ENCODE assay signal across 1 cellular context in genomic region chr17:80454557-80455327, GRCh38.
A peak's percentile ranks its signal among the peaks of the same experiment; 100 is the strongest.
TF ChIP-seq lines count a peak whose summit lies in the region.

No MANE protein-coding gene starts in this region.

TF ChIP-seq in HepG2, 621 proteins besides CTCF, POLR2A, EP300 and RAD21 (continued from another document and continues in another):
- TF ChIP-seq CAMTA2 (CRISPR knock-in tag; IDR thresholded peaks at IDR 0.05; ENCODE audit: borderline replicate concordance) (no peak; the same call in 1 of the 2 replicates), BCL6 (CRISPR knock-in tag; IDR thresholded peaks at IDR 0.05) (0 out of 2 replicates have a peak, but pooled peaks have one; percentile 14), PCBP1 (IDR thresholded peaks at IDR 0.05; ENCODE audit: borderline replicate concordance, low read depth, low read length) (peak; percentile 92; the same call in 1 of the 2 replicates), ZNF598 (CRISPR knock-in tag; IDR thresholded peaks at IDR 0.05; ENCODE audit: borderline replicate concordance) (no peak; the same call in none of the 2 replicates), ZNF784 (CRISPR knock-in tag; IDR thresholded peaks at IDR 0.05; ENCODE audit: borderline replicate concordance) (peak; percentile 59; the same call in 1 of the 2 replicates), GMEB2 (CRISPR knock-in tag; IDR thresholded peaks at IDR 0.05; ENCODE audit: low read depth) (peak; percentile 96), TIGD3 (CRISPR knock-in tag; IDR thresholded peaks at IDR 0.05; ENCODE audit: borderline replicate concordance) (peak; percentile 17; the same call in 1 of the 2 replicates), RXRB (CRISPR knock-in tag; IDR thresholded peaks at IDR 0.05; ENCODE audit: borderline replicate concordance) (no peak; the same call in 1 of the 2 replicates), AKAP8 (CRISPR knock-in tag; IDR thresholded peaks at IDR 0.05) (peak; percentile 47), SNRNP70 (IDR thresholded peaks at IDR 0.05; ENCODE audit: low read depth, low read length) (no peak), ZSCAN25 (CRISPR knock-in tag; IDR thresholded peaks at IDR 0.05) (peak; percentile 14; the same call in 1 of the 2 replicates), ZNF501 (CRISPR knock-in tag; IDR thresholded peaks at IDR 0.05) (peak; percentile 97), MTF2 (CRISPR knock-in tag; IDR thresholded peaks at IDR 0.05; ENCODE audit: borderline replicate concordance) (no peak; the same call in 1 of the 2 replicates), HMGA1 (CRISPR knock-in tag; conservative IDR thresholded peaks at IDR 0.05) (no peak), ZNF597 (CRISPR knock-in tag; IDR thresholded peaks at IDR 0.05) (0 out of 2 replicates have a peak, but pooled peaks have one; percentile 89), KLF11 (CRISPR knock-in tag; IDR thresholded peaks at IDR 0.05) (no peak), JDP2 (CRISPR knock-in tag; IDR thresholded peaks at IDR 0.05; ENCODE audit: borderline replicate concordance) (no peak; the same call in 1 of the 2 replicates), RARG (CRISPR knock-in tag; IDR thresholded peaks at IDR 0.05; ENCODE audit: low read depth) (peak; percentile 52; the same call in 1 of the 2 replicates), FIP1L1 (IDR thresholded peaks at IDR 0.05; ENCODE audit: borderline replicate concordance, insufficient read depth, low read depth, low read length) (no peak), MYPOP (CRISPR knock-in tag; IDR thresholded peaks at IDR 0.05) (peak; percentile 85; the same call in 1 of the 2 replicates), ZNF761 (CRISPR knock-in tag; conservative IDR thresholded peaks at IDR 0.05) (peak; percentile 94), SRSF9 (IDR thresholded peaks at IDR 0.05; ENCODE audit: borderline replicate concordance, insufficient read depth, low read depth, low read length, poor library complexity, severe bottlenecking) (no peak), FOXA1 (IDR thresholded peaks at IDR 0.05) (no peak), FOXA1 (CRISPR knock-in tag; IDR thresholded peaks at IDR 0.05) (no peak), ZNF292 (CRISPR knock-in tag; IDR thresholded peaks at IDR 0.05; ENCODE audit: borderline replicate concordance, low read depth) (peak; percentile 29; the same call in 1 of the 2 replicates), DBP (CRISPR knock-in tag; IDR thresholded peaks at IDR 0.05; ENCODE audit: not compliant biosample characterization) (peak; percentile 82), ZNF343 (CRISPR knock-in tag; IDR thresholded peaks at IDR 0.05) (peak; percentile 96; the same call in 1 of the 2 replicates), KMT2B (CRISPR knock-in tag; IDR thresholded peaks at IDR 0.05) (0 out of 2 replicates have a peak, but pooled peaks have one; percentile 10), ZNF468 (CRISPR knock-in tag; IDR thresholded peaks at IDR 0.05) (peak; percentile 92; the same call in 1 of the 2 replicates), HBP1 (CRISPR knock-in tag; IDR thresholded peaks at IDR 0.05; ENCODE audit: low read depth) (peak; percentile 78; the same call in 1 of the 2 replicates), TGIF2 (CRISPR knock-in tag; IDR thresholded peaks at IDR 0.05) (peak; percentile 71), ZNF326 (CRISPR knock-in tag; IDR thresholded peaks at IDR 0.05; ENCODE audit: borderline replicate concordance) (no peak), DRAP1 (CRISPR knock-in tag; IDR thresholded peaks at IDR 0.05) (peak; percentile 45), SALL2 (CRISPR knock-in tag; IDR thresholded peaks at IDR 0.05) (peak; percentile 82; the same call in 1 of the 2 replicates), ZNF337 (CRISPR knock-in tag; IDR thresholded peaks at IDR 0.05; ENCODE audit: borderline replicate concordance, low read depth) (peak; percentile 32; the same call in 1 of the 2 replicates), NR1H2 (CRISPR knock-in tag; IDR thresholded peaks at IDR 0.05; ENCODE audit: borderline replicate concordance, low read depth) (peak; percentile 95; the same call in 1 of the 2 replicates), NR3C1 (CRISPR knock-in tag; IDR thresholded peaks at IDR 0.05) (no peak), HMG20B (CRISPR knock-in tag; conservative IDR thresholded peaks at IDR 0.05) (0 out of 2 replicates have a peak, but pooled peaks have one; percentile 45), MYNN (CRISPR knock-in tag; IDR thresholded peaks at IDR 0.05; ENCODE audit: low read depth) (peak; percentile 64; the same call in 1 of the 2 replicates), ZNF687 (CRISPR knock-in tag; IDR thresholded peaks at IDR 0.05) (peak; percentile 99), LBX2 (CRISPR knock-in tag; IDR thresholded peaks at IDR 0.05; ENCODE audit: borderline replicate concordance) (peak; percentile 99), MIER2 (CRISPR knock-in tag; IDR thresholded peaks at IDR 0.05) (no peak), NFRKB (IDR thresholded peaks at IDR 0.05) (no peak), SOX13 (IDR thresholded peaks at IDR 0.05) (no peak), SOX13 (CRISPR knock-in tag; conservative IDR thresholded peaks at IDR 0.05 in 1 of 2, IDR thresholded peaks at IDR 0.05 in 1 of 2) (peak in 1 of 2 experiments; percentile 41; a peak in 2 of 4 replicates), YEATS4 (CRISPR knock-in tag; IDR thresholded peaks at IDR 0.05; ENCODE audit: borderline replicate concordance) (peak; percentile 86; the same call in 1 of the 2 replicates), ZNF564 (CRISPR knock-in tag; IDR thresholded peaks at IDR 0.05) (peak; percentile 39; the same call in 1 of the 2 replicates), E2F2 (CRISPR knock-in tag; IDR thresholded peaks at IDR 0.05; ENCODE audit: borderline replicate concordance) (peak; percentile 93; the same call in 1 of the 2 replicates), ZNF891 (CRISPR knock-in tag; IDR thresholded peaks at IDR 0.05) (peak; percentile 89)
